In the genomic region with DNA sequence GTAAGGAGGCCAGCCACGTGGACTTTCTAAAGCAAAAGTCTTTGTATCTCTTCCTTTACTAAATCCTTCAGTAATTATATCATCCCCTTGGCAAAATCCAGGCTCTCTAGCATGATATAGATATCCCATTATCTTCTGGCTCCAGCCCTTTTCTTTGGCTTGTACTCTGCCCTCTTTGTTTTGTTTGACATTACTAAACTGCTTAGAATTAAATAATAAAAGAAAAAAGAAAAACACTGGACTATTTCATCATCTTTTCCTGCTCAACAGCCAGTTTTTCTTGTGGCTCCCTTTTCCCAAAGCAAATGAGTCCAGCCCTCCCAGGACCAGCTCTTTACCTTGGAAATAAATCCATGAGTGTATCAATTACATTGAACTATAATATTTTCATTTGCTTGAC, we compare ENCODE assay signal across 1 cellular context.
TF ChIP-seq lines count a peak whose summit lies in the region.

No MANE protein-coding gene starts in this region.

TF ChIP-seq in endothelial cell of umbilical vein, 7 proteins besides CTCF, POLR2A, EP300 and RAD21 (continued from another document):
- no peak for TF ChIP-seq EZH2 (IDR thresholded peaks at IDR 0.05; ENCODE audit: borderline replicate concordance, low read depth, low read length, severe bottlenecking)
TF ChIP-seq in endothelial cell of umbilical vein: peak in this region for 0.
